ENCODE assay signal across 11 cellular contexts in the genomic region with DNA sequence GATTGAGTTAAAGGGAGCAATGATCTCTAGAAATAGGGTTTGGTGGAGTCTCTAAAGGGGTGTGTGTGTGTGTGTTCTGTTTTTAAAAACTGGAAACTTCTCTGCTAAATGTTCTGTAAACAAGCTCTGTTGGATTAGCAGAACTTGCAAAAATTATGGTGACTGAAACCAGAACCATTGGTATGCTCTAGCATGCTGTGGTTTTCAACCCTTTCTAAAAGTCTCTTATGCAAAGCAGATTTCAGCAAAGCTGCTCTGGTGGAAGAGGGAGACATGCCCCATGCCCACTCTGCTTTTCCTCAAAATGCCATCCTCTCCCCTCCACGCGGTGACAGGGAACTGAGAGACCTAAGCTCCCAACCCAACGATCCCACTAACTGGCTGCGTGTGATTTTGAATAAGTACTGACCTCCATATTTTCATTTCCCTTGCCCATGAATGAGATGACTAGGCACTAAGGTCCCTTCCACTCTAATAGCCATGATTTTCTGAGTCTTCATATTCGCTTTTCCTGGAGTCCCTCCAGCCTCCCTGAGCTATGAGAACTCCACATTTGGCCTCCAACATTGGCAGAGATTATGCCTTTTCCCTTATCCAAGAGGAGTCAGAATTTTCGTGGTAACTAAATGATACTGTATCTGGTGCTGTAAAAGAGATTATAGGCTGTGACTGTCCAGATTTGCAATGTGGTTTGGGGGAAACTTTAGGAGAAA.
A peak's percentile ranks its signal among the peaks of the same experiment; 100 is the strongest.
DNase-seq lines count a peak whose midpoint lies in the region; ATAC-seq and TF ChIP-seq lines count a peak whose summit lies in the region.
"Had no signal": no experiment of that assay in that cellular context is flagged by ENCODE, and none has a peak within 500 bp of the region (broad histone marks: within the 10 kb centered on the region; RNA-seq: fewer than 3 reads in every experiment).

No MANE protein-coding gene starts in this region.

- POLR2A ChIA-PET in GM10248 (lab: Yijun Ruan, JAX) (no interaction called here), WTC11 (lab: Charles Lee) (no interaction called here)

- ATAC-seq in GM19452 (IDR thresholded peaks at IDR 0.05; ENCODE audit: unreplicated experiment): peak; percentile 71
- peak; percentile 64 for ATAC-seq in HG02938 (IDR thresholded peaks at IDR 0.05; ENCODE audit: unreplicated experiment)
- no peak for ATAC-seq in WTC11

- TF ChIP-seq CTCF in GM10248 (IDR thresholded peaks at IDR 0.05; ENCODE audit: control extremely low read depth, extremely low read depth, low read depth, missing control alignments) (no peak), WTC11 (IDR thresholded peaks at IDR 0.05) (no peak)

- no peak overlapping the region for H3K27ac Mint-ChIP-seq in WTC11

- DNase-seq in GM10248 (ENCODE audit: extremely low spot score): peak; percentile 28
- peak; percentile 16 for DNase-seq in NAMALWA (ENCODE audit: low spot score)
- no peak for DNase-seq in activated CD8-positive, alpha-beta memory T cell treated with anti-CD3 and anti-CD28 coated beads, Interleukin-2, amount 50 U/mL, for 4 hours
- no peak for DNase-seq in ecto neural progenitor cell (ENCODE audit: low spot score)
- DNase-seq in CD1c-positive myeloid dendritic cell (ENCODE audit: extremely low spot score): no peak
- no peak for DNase-seq in WTC11 (ENCODE audit: low spot score)
- DNase-seq: activated T-cell treated with anti-CD3 and anti-CD28 coated beads for 4 hours, NCI-H446, substantia nigra had no signal

- peaks cover 8% of the 10 kb centered on the region for H3K4me1 Mint-ChIP-seq in WTC11

- peaks cover 23% of the 10 kb centered on the region for H3K27me3 Mint-ChIP-seq in WTC11 (ENCODE audit: low read depth)

- H3K9me3 Mint-ChIP-seq in WTC11: no peaks in the 10 kb centered on the region

- H3K36me3 Mint-ChIP-seq in WTC11: no peaks in the 10 kb centered on the region

- CTCF ChIA-PET in GM10248 (lab: Yijun Ruan, JAX): interaction anchor here (1.2 to 1.4 kb wide), 3 partner anchors 17 to 47 kb away, joined by 3 to 4 read pairs (median 3); no protein-coding TSS in a partner anchor
- CTCF ChIA-PET in WTC11 (lab: Charles Lee): interaction anchor here (1.1 kb wide), 1 partner anchor 138 kb away, joined by 3 read pairs; no protein-coding TSS in a partner anchor

- no peak overlapping the region for H3K4me3 Mint-ChIP-seq in WTC11

TF ChIP-seq in WTC11, 78 proteins besides CTCF, POLR2A, EP300 and RAD21:
- TF ChIP-seq, protein P1, sequence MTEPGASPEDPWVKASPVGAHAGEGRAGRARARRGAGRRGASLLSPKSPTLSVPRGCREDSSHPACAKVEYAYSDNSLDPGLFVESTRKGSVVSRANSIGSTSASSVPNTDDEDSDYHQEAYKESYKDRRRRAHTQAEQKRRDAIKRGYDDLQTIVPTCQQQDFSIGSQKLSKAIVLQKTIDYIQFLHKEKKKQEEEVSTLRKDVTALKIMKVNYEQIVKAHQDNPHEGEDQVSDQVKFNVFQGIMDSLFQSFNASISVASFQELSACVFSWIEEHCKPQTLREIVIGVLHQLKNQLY (CRISPR knock-in tag; IDR thresholded peaks at IDR 0.05): no peak

Comparison
In these comparisons a context has a peak if more than half of its experiments do, and no peak if none do; other contexts are left out.
1. DNase-seq: peak in GM10248 (single experiment) and NAMALWA (single experiment); none in activated CD8-positive, alpha-beta memory T cell treated with anti-CD3 and anti-CD28 coated beads, Interleukin-2, amount 50 U/mL, for 4 hours (single experiment), ecto neural progenitor cell (single experiment), CD1c-positive myeloid dendritic cell (single experiment) and WTC11 (single experiment).